ENCODE assay signal across 1 cellular context in genomic region chr21:34082769-34083168, GRCh38.
TF ChIP-seq lines count a peak whose summit lies in the region.

No MANE protein-coding gene starts in this region.

TF ChIP-seq in K562, 482 proteins besides CTCF, POLR2A, EP300 and RAD21:
- 0 out of 2 replicates have a peak, but pooled peaks have one; percentile 17 for TF ChIP-seq SMARCA4 (IDR thresholded peaks at IDR 0.05)
- TF ChIP-seq PHF21A (IDR thresholded peaks at IDR 0.05; ENCODE audit: borderline replicate concordance, low read depth): no peak
- no peak for TF ChIP-seq ETS2 (tag; IDR thresholded peaks at IDR 0.05; ENCODE audit: borderline replicate concordance, poor library complexity, severe bottlenecking)
- TF ChIP-seq MNT (conservative IDR thresholded peaks at IDR 0.05): no peak
- no peak for TF ChIP-seq TCF7 (IDR thresholded peaks at IDR 0.05; ENCODE audit: borderline replicate concordance)
